ENCODE assay signal across 6 cellular contexts in the genomic region with DNA sequence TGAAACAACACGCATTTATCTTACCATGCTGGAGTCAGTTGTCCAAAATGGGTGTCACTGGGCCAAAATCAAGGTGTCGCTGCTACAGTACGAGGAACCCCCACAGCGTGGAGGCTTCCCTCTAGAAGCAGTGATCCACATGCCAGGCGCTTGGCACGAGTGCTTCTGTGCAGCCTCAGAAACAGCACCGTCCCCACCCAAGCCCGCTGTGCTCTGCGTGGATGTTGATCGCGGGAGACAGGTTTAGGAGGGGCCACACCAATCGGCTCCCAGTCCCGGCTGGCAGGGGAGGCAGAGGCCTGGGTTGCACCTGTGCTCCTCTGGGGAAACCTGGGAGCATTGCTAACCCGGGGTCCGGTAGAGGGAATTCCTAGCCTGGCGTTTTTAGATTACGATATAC.
"Had no signal": no experiment of that assay in that cellular context is flagged by ENCODE, and none has a peak within 500 bp of the region (broad histone marks: within the 10 kb centered on the region; RNA-seq: fewer than 3 reads in every experiment).

No MANE protein-coding gene starts in this region.

- H3K27ac ChIP-seq: HL-60 had no signal

- H3K27me3 Mint-ChIP-seq: IgD-negative memory B cell had no signal

- H3K4me3 Mint-ChIP-seq: IgD-negative memory B cell had no signal

- DNase-seq: IMR-90, KBM-7 had no signal

- H3K4me3 ChIP-seq: K562 had no signal

- H3K36me3 Mint-ChIP-seq: IgD-negative memory B cell had no signal

- ATAC-seq: HepG2, K562 had no signal

- H3K27ac Mint-ChIP-seq: IgD-negative memory B cell had no signal
